In genomic region chr11:17572791-17573460, GRCh38 we compare ENCODE assay signal across 1 cellular context.
TF ChIP-seq lines count a peak whose summit lies in the region.

No MANE protein-coding gene starts in this region.

TF ChIP-seq in H1, 55 proteins besides CTCF, POLR2A, EP300 and RAD21:
- TF ChIP-seq CREB1 (IDR thresholded peaks at IDR 0.05) (no peak), KDM1A (IDR thresholded peaks at IDR 0.05; ENCODE audit: borderline replicate concordance, low read length) (no peak)
